27 cellular contexts compared by ENCODE assay signal in genomic region chr15:74604983-74605809, GRCh38. TPM values are rescaled to one million over a fixed set of nuclear protein-coding genes. Genes with fewer than 3 reads are reported as not detected.
A peak's percentile ranks its signal among the peaks of the same experiment; 100 is the strongest.
DNase-seq lines count a peak whose midpoint lies in the region; ATAC-seq and TF ChIP-seq lines count a peak whose summit lies in the region.
"Had no signal": no experiment of that assay in that cellular context is flagged by ENCODE, and none has a peak within 500 bp of the region (broad histone marks: within the 10 kb centered on the region; RNA-seq: fewer than 3 reads in every experiment).

No MANE protein-coding gene starts in this region.

- H3K36me3 Mint-ChIP-seq in naive thymus-derived CD8-positive, alpha-beta T cell, result no peaks in the 10 kb centered on the region
- H3K36me3 Mint-ChIP-seq: activated CD4-positive, alpha-beta memory T cell treated with anti-CD3 and anti-CD28 coated beads for 36 hours; natural killer cell treated with Interleukin-12 subunit alpha and Interleukin-12 subunit beta and Interleukin-15 and Interleukin-18, amount 100 ng/mL, for 72 hours had no signal

- no peaks in the 10 kb centered on the region for H3K9me3 ChIP-seq in heart left ventricle
- H3K9me3 ChIP-seq: lower lobe of right lung, pancreas, Peyer's patch, tibial nerve had no signal

- TF ChIP-seq POLR2A in heart left ventricle (IDR thresholded peaks at IDR 0.05), result no peak

- H3K4me1 ChIP-seq in heart left ventricle, result peaks cover 0 to 27% (median 8%) of the 10 kb centered on the region in 12 donors
- H3K4me1 ChIP-seq: lower lobe of right lung, pancreas, Peyer's patch had no signal

- no peaks in the 10 kb centered on the region for H3K27me3 Mint-ChIP-seq in naive thymus-derived CD8-positive, alpha-beta T cell
- H3K27me3 Mint-ChIP-seq: activated CD4-positive, alpha-beta memory T cell treated with anti-CD3 and anti-CD28 coated beads for 36 hours; activated T-helper 17 cell treated with anti-CD3 and anti-CD28 coated beads, Interleukin-2, amount 50 U/mL, for 72 hours; B cell; natural killer cell treated with Interleukin-12 subunit alpha and Interleukin-12 subunit beta and Interleukin-15 and Interleukin-18, amount 100 ng/mL, for 72 hours had no signal

- H3K27ac ChIP-seq in heart left ventricle, result no peak overlapping the region
- H3K27ac ChIP-seq: lower lobe of right lung, pancreas, Peyer's patch, tibial nerve had no signal

- no peak for TF ChIP-seq CTCF in heart left ventricle (IDR thresholded peaks at IDR 0.05)

- intact Hi-C loops in Right ventricle myocardium superior (cut with DNase I) (no loop called here), heart left ventricle (cut with DNase I) (no loop called here)

- no peaks in the 10 kb centered on the region for H3K36me3 ChIP-seq in heart left ventricle
- H3K36me3 ChIP-seq: lower lobe of right lung, pancreas, Peyer's patch, tibial nerve had no signal

- H3K4me3 ChIP-seq in heart left ventricle, result no peak overlapping the region
- H3K4me3 ChIP-seq: lower lobe of right lung, pancreas, Peyer's patch, tibial nerve had no signal

- H3K27ac Mint-ChIP-seq in naive thymus-derived CD8-positive, alpha-beta T cell, result peak overlapping the region in 1 of 10 donors; percentile 31
- H3K27ac Mint-ChIP-seq: activated CD4-positive, alpha-beta memory T cell treated with anti-CD3 and anti-CD28 coated beads for 36 hours; activated T-helper 17 cell treated with anti-CD3 and anti-CD28 coated beads, Interleukin-2, amount 50 U/mL, for 72 hours; B cell; natural killer cell treated with Interleukin-12 subunit alpha and Interleukin-12 subunit beta and Interleukin-15 and Interleukin-18, amount 100 ng/mL, for 72 hours had no signal

- no peaks in the 10 kb centered on the region for H3K27me3 ChIP-seq in heart left ventricle
- H3K27me3 ChIP-seq: pancreas, Peyer's patch, tibial nerve had no signal

- no peaks in the 10 kb centered on the region for H3K9me3 Mint-ChIP-seq in naive thymus-derived CD8-positive, alpha-beta T cell
- H3K9me3 Mint-ChIP-seq: activated CD4-positive, alpha-beta memory T cell treated with anti-CD3 and anti-CD28 coated beads for 36 hours; activated T-helper 17 cell treated with anti-CD3 and anti-CD28 coated beads, Interleukin-2, amount 50 U/mL, for 72 hours; natural killer cell treated with Interleukin-12 subunit alpha and Interleukin-12 subunit beta and Interleukin-15 and Interleukin-18, amount 100 ng/mL, for 72 hours had no signal

- H3K4me1 Mint-ChIP-seq in naive thymus-derived CD8-positive, alpha-beta T cell, result peaks cover 0 to 7% (median 4%) of the 10 kb centered on the region in 4 donors
- H3K4me1 Mint-ChIP-seq: activated T-helper 17 cell treated with anti-CD3 and anti-CD28 coated beads, Interleukin-2, amount 50 U/mL, for 72 hours; B cell had no signal

- WGBS in heart left ventricle, 4 donors, result 69 to 74% (median 71%) methylated on average over 11 to 12 of the region's 12 CpGs

- POLR2A ChIA-PET in naive thymus-derived CD8-positive, alpha-beta T cell (lab: Charles Lee), result no interaction called here

- no peak overlapping the region for H3K4me3 Mint-ChIP-seq in naive thymus-derived CD8-positive, alpha-beta T cell
- H3K4me3 Mint-ChIP-seq: activated CD4-positive, alpha-beta memory T cell treated with anti-CD3 and anti-CD28 coated beads for 36 hours; activated T-helper 17 cell treated with anti-CD3 and anti-CD28 coated beads, Interleukin-2, amount 50 U/mL, for 72 hours; B cell; natural killer cell treated with Interleukin-12 subunit alpha and Interleukin-12 subunit beta and Interleukin-15 and Interleukin-18, amount 100 ng/mL, for 72 hours had no signal

- DNase-seq in Right ventricle myocardium superior, result peak; percentile 20
- no peak for DNase-seq in heart left ventricle
- DNase-seq in NCI-H2029 treated with DMSO at 0.1 percent for 48 hours (lab: John Stamatoyannopoulos, UW), result peak; percentile 12
- DNase-seq in astrocyte of the hippocampus (ENCODE audit: low read depth, low spot score), result peak; percentile 23
- no peak for DNase-seq in naive thymus-derived CD8-positive, alpha-beta T cell
- DNase-seq: activated CD4-positive, alpha-beta memory T cell treated with anti-CD3 and anti-CD28 coated beads for 36 hours; activated CD4-positive, CD25-positive, alpha-beta regulatory T cell; activated naive CD4-positive, alpha-beta T cell treated with anti-CD3 and anti-CD28 coated beads, Interleukin-2, amount 50 U/mL, for 16 hours; DMS53; effector memory CD4-positive, alpha-beta T cell; head of caudate nucleus; lower lobe of right lung; NCI-H2107; NCI-H510A; Peyer's patch; retina; small intestine; T1000 had no signal

- no peak for ATAC-seq in Right ventricle myocardium superior (ENCODE audit: poor library complexity)
- no peak for ATAC-seq in heart left ventricle
- no peak for ATAC-seq in GM21528 (IDR thresholded peaks at IDR 0.05; ENCODE audit: low FRiP score, unreplicated experiment)
- no peak for ATAC-seq in GM21390 (IDR thresholded peaks at IDR 0.05; ENCODE audit: unreplicated experiment)
- ATAC-seq in GM21723 (IDR thresholded peaks at IDR 0.05; ENCODE audit: unreplicated experiment), result no peak
- ATAC-seq in naive thymus-derived CD8-positive, alpha-beta T cell, result no peak
- ATAC-seq: activated T-helper 17 cell treated with anti-CD3 and anti-CD28 coated beads, Interleukin-2, amount 50 U/mL, for 72 hours; HCT116; lower lobe of right lung; natural killer cell treated with Interleukin-12 subunit alpha and Interleukin-12 subunit beta and Interleukin-15 and Interleukin-18, amount 100 ng/mL, for 72 hours; pancreas had no signal

RNA-seq across cellular contexts. Expression of gene CLK3, which starts 10.4 kb away (rescaled TPM):
- total RNA-seq in Right ventricle myocardium superior (44.0 TPM), heart left ventricle (10 to 100 TPM; 32.8 to 75.9 (median 49.9) TPM)
- polyA plus RNA-seq in heart left ventricle, result 10 to 100 TPM; 31.0 to 43.5 TPM
- 100 to 1,000 TPM; 223 to 227 TPM for total RNA-seq in naive thymus-derived CD8-positive, alpha-beta T cell
- polyA plus RNA-seq in naive thymus-derived CD8-positive, alpha-beta T cell, result 10 to 100 TPM; 49.0 to 92.8 (median 55.1) TPM

Comparison
In these comparisons a context has a peak if more than half of its experiments do, and no peak if none do; other contexts are left out.
1. DNase-seq: peak in Right ventricle myocardium superior (single experiment), NCI-H2029 treated with DMSO at 0.1 percent for 48 hours (single experiment) and astrocyte of the hippocampus (single experiment); none in heart left ventricle (0 of 5) and naive thymus-derived CD8-positive, alpha-beta T cell (0 of 10).